ENCODE assay signal across 11 cellular contexts in genomic region chr6:15473741-15474161, GRCh38.
DNase-seq lines count a peak whose midpoint lies in the region; ATAC-seq and TF ChIP-seq lines count a peak whose summit lies in the region.
"Had no signal": no experiment of that assay in that cellular context is flagged by ENCODE, and none has a peak within 500 bp of the region (broad histone marks: within the 10 kb centered on the region; RNA-seq: fewer than 3 reads in every experiment).

No MANE protein-coding gene starts in this region.

- H3K9me3 ChIP-seq in GM23248 (ENCODE audit: low read depth) (no peaks in the 10 kb centered on the region), gastrocnemius medialis (no peaks in the 10 kb centered on the region)

- peak in 1 of 2 donors; percentile 21 for TF ChIP-seq POLR2A in gastrocnemius medialis (IDR thresholded peaks at IDR 0.05)

- peak overlapping the region; percentile 7; the same call in 1 of the 2 replicates for H2AFZ ChIP-seq in GM23248

- 4 to 8% methylated on average over 6 of the region's 6 CpGs for WGBS in GM23248 (ENCODE audit: low coverage in 1 of 2, low lambda C conversion rate in 2 of 2, missing lambda C conversion rate in 2 of 2), 2 experiments

- DNase-seq in GM23248 = peak; percentile 88
- DNase-seq in astrocyte of the cerebellum (ENCODE audit: low read depth) = peak; percentile 88
- peak; percentile 62 for DNase-seq in glomerular endothelial cell (ENCODE audit: extremely low read depth, low read depth, low spot score)
- DNase-seq in gastrocnemius medialis = peak; percentile 40 to 62
- DNase-seq in GM03348 (ENCODE audit: low spot score) = no peak
- DNase-seq in AML-193 (lab: John Stamatoyannopoulos, UW) = no peak
- DNase-seq in amniotic stem cell (lab: John Stamatoyannopoulos, UW) = no peak
- DNase-seq: activated T-cell treated with anti-CD3 and anti-CD28 coated beads, Interleukin-2, amount 50 U/mL, for 1 hour; Calu3; NCI-H526 had no signal

- no peaks in the 10 kb centered on the region for H4K20me1 ChIP-seq in GM23248 (ENCODE audit: insufficient read depth)

- H3K27me3 ChIP-seq in GM23248 (replicated peaks; ENCODE audit: insufficient read depth) (no peaks in the 10 kb centered on the region), gastrocnemius medialis (no peaks in the 10 kb centered on the region)

- in situ Hi-C loops in GM23248 (cut with MboI) = no loop called here
- in situ Hi-C loops in astrocyte of the cerebellum (cut with HindIII; ENCODE audit: low sequenced_read_pairs) = no loop called here
- in situ Hi-C loops in gastrocnemius medialis (cut with MboI; ENCODE audit: low sequenced_read_pairs in 4 of 4) = loop anchor here in 2 of 4 donors (25.0 kb wide), 2 partner anchors 211 to 1261 kb away; no protein-coding TSS in a partner anchor

- intact Hi-C loops in gastrocnemius medialis (cut with DNase I; ENCODE audit: low total_unique reads) = no loop called here

- ATAC-seq in gastrocnemius medialis = peak; percentile 82 to 83
- no peak for ATAC-seq in GM21447 (IDR thresholded peaks at IDR 0.05; ENCODE audit: unreplicated experiment)

- H3K4me3 ChIP-seq in GM23248 = peak overlapping the region; percentile 52
- no peak overlapping the region for H3K4me3 ChIP-seq in astrocyte of the cerebellum (ENCODE audit: low read depth, low read length)
- no peak overlapping the region for H3K4me3 ChIP-seq in gastrocnemius medialis

- peaks cover 77% of the 10 kb centered on the region for H3K79me2 ChIP-seq in GM23248 (ENCODE audit: insufficient read depth)

- H3K36me3 ChIP-seq in GM23248 (ENCODE audit: low read depth) = 0 out of 2 replicates have a peak, but pooled peaks cover 2% of the 10 kb centered on the region
- H3K36me3 ChIP-seq in gastrocnemius medialis = peaks cover 0 to 5% of the 10 kb centered on the region in 2 donors

- peaks cover 43% of the 10 kb centered on the region for H3F3A ChIP-seq in GM23248 (ENCODE audit: insufficient read depth)

- peak overlapping the region; percentile 79 for H3K4me2 ChIP-seq in GM23248 (ENCODE audit: unreplicated experiment)

- H3K27ac ChIP-seq in GM23248 = peak overlapping the region; percentile 90
- peak overlapping the region; percentile 74 to 87 (median 83) for H3K27ac ChIP-seq in gastrocnemius medialis

- peak overlapping the region; percentile 55 for H3K9ac ChIP-seq in GM23248

- TF ChIP-seq CTCF in astrocyte of the cerebellum (IDR thresholded peaks at IDR 0.05; ENCODE audit: low read depth, low read length, missing control alignments) (no peak), gastrocnemius medialis (IDR thresholded peaks at IDR 0.05 in 4 of 5, conservative IDR thresholded peaks at IDR 0.05 in 1 of 5) (no peak)

- no peaks in the 10 kb centered on the region for H3K9me2 ChIP-seq in GM23248 (ENCODE audit: insufficient read depth)

- H3K4me1 ChIP-seq in GM23248 (ENCODE audit: insufficient read depth) (peaks cover 32% of the 10 kb centered on the region), gastrocnemius medialis (peaks cover 45 to 54% of the 10 kb centered on the region in 2 donors)

Comparison
In these comparisons a context has a peak if more than half of its experiments do, and no peak if none do; other contexts are left out.
1. DNase-seq: peak in GM23248 (single experiment), astrocyte of the cerebellum (single experiment), glomerular endothelial cell (single experiment) and gastrocnemius medialis (2 of 2); none in GM03348 (single experiment), AML-193 (0 of 2) and amniotic stem cell (single experiment).